ENCODE assay signal across 24 cellular contexts in the genomic region with DNA sequence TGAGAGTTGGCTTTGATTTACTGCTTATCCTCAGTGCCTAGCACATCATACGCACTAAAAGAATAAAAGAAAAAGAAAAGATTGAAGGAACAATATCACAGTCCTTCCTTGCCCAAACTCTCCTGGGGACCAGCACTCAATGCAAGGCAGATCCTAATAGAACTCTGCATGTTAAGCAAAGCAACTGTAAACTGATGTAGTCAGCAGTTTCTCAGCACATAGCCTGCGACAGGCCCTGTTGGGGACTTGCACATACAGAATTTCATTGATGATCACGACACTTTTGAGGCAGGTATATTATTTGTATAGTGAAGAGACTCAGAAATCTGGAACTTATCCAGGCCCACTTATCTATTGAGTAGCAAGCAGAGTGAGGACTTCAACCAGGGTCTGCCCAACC. TPM values are rescaled to one million over a fixed set of nuclear protein-coding genes. Genes with fewer than 3 reads are reported as not detected.
DNase-seq lines count a peak whose midpoint lies in the region; ATAC-seq and TF ChIP-seq lines count a peak whose summit lies in the region.
"Had no signal": no experiment of that assay in that cellular context is flagged by ENCODE, and none has a peak within 500 bp of the region (broad histone marks: within the 10 kb centered on the region; RNA-seq: fewer than 3 reads in every experiment).

No MANE protein-coding gene starts in this region.

- CTCF ChIA-PET in CD4-positive, alpha-beta T cell (lab: Charles Lee) = interaction anchor here (0.6 kb wide), 1 partner anchor 18 kb away, joined by 3 read pairs; no protein-coding TSS in a partner anchor

- peak overlapping the region in 1 of 2 donors; percentile 5 for H3K9ac ChIP-seq in stomach smooth muscle (ENCODE audit: low read length in 2 of 2)
- H3K9ac ChIP-seq: neural progenitor cell had no signal

- no peak overlapping the region for H3K4me3 ChIP-seq in dorsolateral prefrontal cortex
- H3K4me3 ChIP-seq in stomach smooth muscle (ENCODE audit: low read length in 2 of 2) = no peak overlapping the region
- H3K4me3 ChIP-seq: coronary artery, neural progenitor cell, skin epidermis, upper lobe of left lung had no signal

- H3K9me3 Mint-ChIP-seq in activated naive CD8-positive, alpha-beta T cell treated with anti-CD3 and anti-CD28 coated beads, Interleukin-2, amount 10 ng/mL, durations not matched to agents 7 days and 5 days = no peaks in the 10 kb centered on the region
- no peaks in the 10 kb centered on the region for H3K9me3 Mint-ChIP-seq in activated naive CD8-positive, alpha-beta T cell treated with anti-CD3 and anti-CD28 coated beads, Interleukin-2, amount 50 U/mL, for 24 hours
- H3K9me3 Mint-ChIP-seq in CD4-positive, alpha-beta T cell = no peaks in the 10 kb centered on the region
- H3K9me3 Mint-ChIP-seq: activated CD4-positive, alpha-beta memory T cell treated with anti-CD3 and anti-CD28 coated beads, Interleukin-2, amount 10 ng/mL, durations not matched to agents 7 days and 5 days; activated naive CD4-positive, alpha-beta T cell treated with anti-CD3 and anti-CD28 coated beads, Interleukin-2, amount 50 U/mL, for 72 hours; activated T-cell treated with anti-CD3 and anti-CD28 coated beads, Interleukin-2, amount 50 U/mL, for 24 hours; H9; neural progenitor cell; stimulated activated naive CD8-positive, alpha-beta T cell treated with anti-CD3 and anti-CD28 coated beads, Interleukin-15, amount 100 ng/mL, for 72 hours had no signal

- H3K9me3 ChIP-seq in stomach smooth muscle (ENCODE audit: control insufficient read depth in 2 of 2, low read length in 2 of 2) = no peaks in the 10 kb centered on the region
- no peaks in the 10 kb centered on the region for H3K9me3 ChIP-seq in CD4-positive, alpha-beta T cell (ENCODE audit: control insufficient read depth, low read length)
- H3K9me3 ChIP-seq: upper lobe of left lung had no signal

- no peak for TF ChIP-seq CTCF in dorsolateral prefrontal cortex (IDR thresholded peaks at IDR 0.05 in 54 of 56, conservative IDR thresholded peaks at IDR 0.05 in 2 of 56; ENCODE audit: low read depth in 1 of 56, partially characterized antibody in 56 of 56)
- TF ChIP-seq CTCF in CD4-positive, alpha-beta T cell (IDR thresholded peaks at IDR 0.05) = no peak

- peak overlapping the region; percentile 10 for H3K27ac Mint-ChIP-seq in activated naive CD8-positive, alpha-beta T cell treated with anti-CD3 and anti-CD28 coated beads, Interleukin-2, amount 10 ng/mL, durations not matched to agents 7 days and 5 days
- H3K27ac Mint-ChIP-seq in activated naive CD8-positive, alpha-beta T cell treated with anti-CD3 and anti-CD28 coated beads, Interleukin-2, amount 50 U/mL, for 24 hours = no peak overlapping the region
- no peak overlapping the region for H3K27ac Mint-ChIP-seq in CD4-positive, alpha-beta T cell
- H3K27ac Mint-ChIP-seq: activated CD4-positive, alpha-beta memory T cell treated with anti-CD3 and anti-CD28 coated beads, Interleukin-2, amount 10 ng/mL, durations not matched to agents 7 days and 5 days; activated naive CD4-positive, alpha-beta T cell treated with anti-CD3 and anti-CD28 coated beads, Interleukin-2, amount 50 U/mL, for 72 hours; activated T-cell treated with anti-CD3 and anti-CD28 coated beads, Interleukin-2, amount 50 U/mL, for 24 hours; H9; neural progenitor cell; progenitor cell of endocrine pancreas; stimulated activated naive CD8-positive, alpha-beta T cell treated with anti-CD3 and anti-CD28 coated beads, Interleukin-15, amount 100 ng/mL, for 72 hours had no signal

- H3K27ac ChIP-seq in dorsolateral prefrontal cortex (peak overlapping the region in 31 of 59 donors; percentile 1 to 97 (median 46)), stomach smooth muscle (ENCODE audit: low read length) (peak overlapping the region; percentile 55)
- no peak overlapping the region for H3K27ac ChIP-seq in CD4-positive, alpha-beta T cell (ENCODE audit: low read depth, low read length)
- H3K27ac ChIP-seq: coronary artery, neural progenitor cell, skin epidermis, upper lobe of left lung, VCaP had no signal

- peaks cover 25% of the 10 kb centered on the region for H3K4me1 Mint-ChIP-seq in activated naive CD8-positive, alpha-beta T cell treated with anti-CD3 and anti-CD28 coated beads, Interleukin-2, amount 10 ng/mL, durations not matched to agents 7 days and 5 days
- H3K4me1 Mint-ChIP-seq in activated naive CD8-positive, alpha-beta T cell treated with anti-CD3 and anti-CD28 coated beads, Interleukin-2, amount 50 U/mL, for 24 hours = peaks cover 8% of the 10 kb centered on the region
- no peaks in the 10 kb centered on the region for H3K4me1 Mint-ChIP-seq in CD4-positive, alpha-beta T cell (ENCODE audit: low read depth)

- no peak overlapping the region for H3K4me3 Mint-ChIP-seq in activated naive CD8-positive, alpha-beta T cell treated with anti-CD3 and anti-CD28 coated beads, Interleukin-2, amount 10 ng/mL, durations not matched to agents 7 days and 5 days
- no peak overlapping the region for H3K4me3 Mint-ChIP-seq in activated naive CD8-positive, alpha-beta T cell treated with anti-CD3 and anti-CD28 coated beads, Interleukin-2, amount 50 U/mL, for 24 hours
- no peak overlapping the region for H3K4me3 Mint-ChIP-seq in CD4-positive, alpha-beta T cell
- H3K4me3 Mint-ChIP-seq: activated CD4-positive, alpha-beta memory T cell treated with anti-CD3 and anti-CD28 coated beads, Interleukin-2, amount 10 ng/mL, durations not matched to agents 7 days and 5 days; activated T-cell treated with anti-CD3 and anti-CD28 coated beads, Interleukin-2, amount 50 U/mL, for 24 hours; H9; neural progenitor cell; stimulated activated naive CD8-positive, alpha-beta T cell treated with anti-CD3 and anti-CD28 coated beads, Interleukin-15, amount 100 ng/mL, for 72 hours had no signal

- H3K36me3 Mint-ChIP-seq in activated naive CD8-positive, alpha-beta T cell treated with anti-CD3 and anti-CD28 coated beads, Interleukin-2, amount 10 ng/mL, durations not matched to agents 7 days and 5 days = peaks cover 17% of the 10 kb centered on the region
- peaks cover 4% of the 10 kb centered on the region for H3K36me3 Mint-ChIP-seq in activated naive CD8-positive, alpha-beta T cell treated with anti-CD3 and anti-CD28 coated beads, Interleukin-2, amount 50 U/mL, for 24 hours (ENCODE audit: low read depth)
- peaks cover 12% of the 10 kb centered on the region for H3K36me3 Mint-ChIP-seq in CD4-positive, alpha-beta T cell (ENCODE audit: low read depth)

- no peaks in the 10 kb centered on the region for H3K27me3 Mint-ChIP-seq in activated naive CD8-positive, alpha-beta T cell treated with anti-CD3 and anti-CD28 coated beads, Interleukin-2, amount 10 ng/mL, durations not matched to agents 7 days and 5 days
- H3K27me3 Mint-ChIP-seq in activated naive CD8-positive, alpha-beta T cell treated with anti-CD3 and anti-CD28 coated beads, Interleukin-2, amount 50 U/mL, for 24 hours = no peaks in the 10 kb centered on the region
- H3K27me3 Mint-ChIP-seq in CD4-positive, alpha-beta T cell = no peaks in the 10 kb centered on the region
- H3K27me3 Mint-ChIP-seq: activated CD4-positive, alpha-beta memory T cell treated with anti-CD3 and anti-CD28 coated beads, Interleukin-2, amount 10 ng/mL, durations not matched to agents 7 days and 5 days; activated T-cell treated with anti-CD3 and anti-CD28 coated beads, Interleukin-2, amount 50 U/mL, for 24 hours; progenitor cell of endocrine pancreas had no signal

- peaks cover 30 to 37% of the 10 kb centered on the region in 2 donors for H3K36me3 ChIP-seq in stomach smooth muscle (ENCODE audit: control insufficient read depth in 2 of 2, insufficient read depth in 2 of 2, low read length in 2 of 2)
- H3K36me3 ChIP-seq: neural progenitor cell, upper lobe of left lung had no signal

- H3K4me1 ChIP-seq in stomach smooth muscle (ENCODE audit: control insufficient read depth, insufficient read depth, low read length) = peaks cover 61% of the 10 kb centered on the region

- POLR2A ChIA-PET in activated naive CD8-positive, alpha-beta T cell treated with anti-CD3 and anti-CD28 coated beads, Interleukin-2, amount 10 ng/mL, durations not matched to agents 7 days and 5 days (lab: Charles Lee) = interaction anchor here (0.6 kb wide), 1 partner anchor 156 kb away, joined by 3 read pairs; no protein-coding TSS in a partner anchor
- POLR2A ChIA-PET in CD4-positive, alpha-beta T cell (lab: Charles Lee) = no interaction called here

- H3K27me3 ChIP-seq in dorsolateral prefrontal cortex (no peaks in the 10 kb centered on the region), stomach smooth muscle (ENCODE audit: control insufficient read depth in 1 of 2, insufficient read depth in 2 of 2, low read length in 2 of 2) (no peaks in the 10 kb centered on the region)
- H3K27me3 ChIP-seq in CD4-positive, alpha-beta T cell (ENCODE audit: control insufficient read depth, insufficient read depth, low read length) = no peaks in the 10 kb centered on the region
- H3K27me3 ChIP-seq: neural progenitor cell, upper lobe of left lung had no signal

- ATAC-seq in activated naive CD8-positive, alpha-beta T cell treated with anti-CD3 and anti-CD28 coated beads, Interleukin-2, amount 10 ng/mL, durations not matched to agents 7 days and 5 days (ENCODE audit: low read depth) = no peak
- no peak for ATAC-seq in activated naive CD8-positive, alpha-beta T cell treated with anti-CD3 and anti-CD28 coated beads, Interleukin-2, amount 50 U/mL, for 24 hours
- no peak for ATAC-seq in CD4-positive, alpha-beta T cell (ENCODE audit: poor library complexity)
- no peak for ATAC-seq in GM18498 (IDR thresholded peaks at IDR 0.05; ENCODE audit: unreplicated experiment)
- ATAC-seq: activated naive CD4-positive, alpha-beta T cell treated with anti-CD3 and anti-CD28 coated beads, Interleukin-2, amount 50 U/mL, for 72 hours; stimulated activated naive CD8-positive, alpha-beta T cell treated with anti-CD3 and anti-CD28 coated beads, Interleukin-15, amount 100 ng/mL, for 72 hours had no signal

- intact Hi-C loops in dorsolateral prefrontal cortex (cut with DNase I) = loop anchor here (5.0 to 10.0 kb wide), 4 partner anchors 102 to 239 kb away; partner anchors contain the start of gene ADAM19 (in 1 of the 2)
- intact Hi-C loops in CD4-positive, alpha-beta T cell (cut with DNase I, micrococcal nuclease) = loop anchor here (5.0 to 10.0 kb wide), 2 partner anchors 43 to 341 kb away; no protein-coding TSS in a partner anchor

- no peak for DNase-seq in activated naive CD8-positive, alpha-beta T cell treated with anti-CD3 and anti-CD28 coated beads, Interleukin-2, amount 10 ng/mL, durations not matched to agents 7 days and 5 days
- no peak for DNase-seq in activated naive CD8-positive, alpha-beta T cell treated with anti-CD3 and anti-CD28 coated beads, Interleukin-2, amount 50 U/mL, for 24 hours
- DNase-seq in NCI-H345 (lab: John Stamatoyannopoulos, UW) (peak; percentile 80), dorsolateral prefrontal cortex (no peak), T1000 (lab: John Stamatoyannopoulos, UW) (no peak)
- DNase-seq in CD4-positive, alpha-beta T cell = no peak
- DNase-seq: activated CD4-positive, alpha-beta memory T cell treated with anti-CD3 and anti-CD28 coated beads, Interleukin-2, amount 10 ng/mL, durations not matched to agents 7 days and 5 days; activated T-cell treated with anti-CD3 and anti-CD28 coated beads, Interleukin-2, amount 50 U/mL, for 24 hours; DND-41; H9; midbrain; NCI-H146; SHP77; stimulated activated CD4-positive, alpha-beta T cell treated with anti-CD3 and anti-CD28 coated beads, Interleukin-2, amount 100 ng/mL, for 24 hours; stimulated activated naive CD8-positive, alpha-beta T cell treated with anti-CD3 and anti-CD28 coated beads, Interleukin-15, amount 100 ng/mL, for 72 hours; upper lobe of left lung had no signal

RNA-seq across cellular contexts. Expression of gene NIPAL4, which starts 15.4 kb away (rescaled TPM):
- not detected for total RNA-seq in activated naive CD8-positive, alpha-beta T cell treated with anti-CD3 and anti-CD28 coated beads, Interleukin-2, amount 10 ng/mL, durations not matched to agents 7 days and 5 days
- 10 to 100 TPM in 26 of 120 experiments, 1 to 10 TPM in 91, under 1 TPM in 3; 0.45 to 25.9 (median 6.0) TPM for total RNA-seq in dorsolateral prefrontal cortex
- total RNA-seq in CD4-positive, alpha-beta T cell = under 1 TPM; 0.16 to 0.45 TPM
- total RNA-seq: H9, progenitor cell of endocrine pancreas had no signal
